Comparison of ENCODE assay signal across 14 cellular contexts in the genomic region with DNA sequence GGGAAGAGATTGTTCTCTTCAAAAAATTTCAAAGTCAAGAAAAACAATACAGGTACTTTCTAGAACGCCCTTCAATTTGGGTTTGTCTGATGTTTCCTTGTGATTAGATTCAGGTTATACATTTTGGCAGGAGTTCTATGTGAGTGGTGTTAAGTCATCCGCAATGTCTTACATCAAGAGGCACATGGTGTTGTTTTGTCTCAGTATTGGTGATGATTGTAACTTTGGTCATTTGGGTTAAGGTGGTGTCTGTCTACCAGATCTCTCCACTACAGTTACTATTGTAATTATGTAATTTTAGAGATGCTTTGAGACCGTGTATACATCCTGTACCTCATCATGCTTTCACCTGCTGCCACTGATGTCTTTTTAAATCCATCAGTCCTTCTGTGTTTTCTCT.
"Had no signal": no experiment of that assay in that cellular context is flagged by ENCODE, and none has a peak within 500 bp of the region (broad histone marks: within the 10 kb centered on the region; RNA-seq: fewer than 3 reads in every experiment).

No MANE protein-coding gene starts in this region.

- H3K36me3 ChIP-seq: right atrium auricular region had no signal

- H3K4me1 ChIP-seq: right atrium auricular region had no signal

- ATAC-seq: natural killer cell had no signal

- H3K27me3 Mint-ChIP-seq: dendritic cell treated with granulocyte-macrophage colony-stimulating factor and Interleukin-4, amounts not matched to agents 40 ng/mL and 50 ng/mL, for 4 days had no signal

- FAIRE-seq: colon, kidney, small intestine, urothelium cell line had no signal

- DNase-seq: foreskin melanocyte; head of caudate nucleus; kidney; left cardiac atrium; natural killer cell; small intestine; stimulated activated CD4-positive, alpha-beta T cell treated with anti-CD3 and anti-CD28 coated beads, Interleukin-12 subunit alpha, Interleukin-12 subunit beta, amount 100 ng/mL, for 4 hours; stimulated activated naive CD4-positive, alpha-beta T cell treated with Interleukin-2 at 50 U/mL for 16 hours had no signal

- H3K27ac Mint-ChIP-seq: dendritic cell treated with granulocyte-macrophage colony-stimulating factor and Interleukin-4, amounts not matched to agents 40 ng/mL and 50 ng/mL, for 4 days had no signal

- H3K36me3 Mint-ChIP-seq: natural killer cell had no signal

- H3K4me3 ChIP-seq: hepatocyte, right atrium auricular region had no signal

- H3K27ac ChIP-seq: hepatocyte, right atrium auricular region had no signal

- H3K9me3 ChIP-seq: right atrium auricular region had no signal

- H3K4me3 Mint-ChIP-seq: dendritic cell treated with granulocyte-macrophage colony-stimulating factor and Interleukin-4, amounts not matched to agents 40 ng/mL and 50 ng/mL, for 4 days; natural killer cell; neural crest cell had no signal

- H3K27me3 ChIP-seq: hepatocyte, right atrium auricular region had no signal

- H3K9me3 Mint-ChIP-seq: natural killer cell, neural crest cell had no signal
